ENCODE assay signal across 1 cellular context in genomic region chrX:85139422-85139821, GRCh38.
TF ChIP-seq lines count a peak whose summit lies in the region.

No MANE protein-coding gene starts in this region.

TF ChIP-seq in GM12878, 131 proteins besides CTCF, POLR2A, EP300 and RAD21 (continued from another document):
- no peak for TF ChIP-seq E2F8 (IDR thresholded peaks at IDR 0.05; ENCODE audit: low read depth, partially characterized antibody)
- TF ChIP-seq FOXM1 (IDR thresholded peaks at IDR 0.05; ENCODE audit: low read depth, low read length): no peak
- no peak for TF ChIP-seq BHLHE40 (IDR thresholded peaks at IDR 0.05; ENCODE audit: borderline replicate concordance in 1 of 2, low read depth in 2 of 2, low read length in 1 of 2)
- TF ChIP-seq CHD2 (IDR thresholded peaks at IDR 0.05; ENCODE audit: borderline replicate concordance, low read depth, low read length): no peak
- TF ChIP-seq, protein P1, sequence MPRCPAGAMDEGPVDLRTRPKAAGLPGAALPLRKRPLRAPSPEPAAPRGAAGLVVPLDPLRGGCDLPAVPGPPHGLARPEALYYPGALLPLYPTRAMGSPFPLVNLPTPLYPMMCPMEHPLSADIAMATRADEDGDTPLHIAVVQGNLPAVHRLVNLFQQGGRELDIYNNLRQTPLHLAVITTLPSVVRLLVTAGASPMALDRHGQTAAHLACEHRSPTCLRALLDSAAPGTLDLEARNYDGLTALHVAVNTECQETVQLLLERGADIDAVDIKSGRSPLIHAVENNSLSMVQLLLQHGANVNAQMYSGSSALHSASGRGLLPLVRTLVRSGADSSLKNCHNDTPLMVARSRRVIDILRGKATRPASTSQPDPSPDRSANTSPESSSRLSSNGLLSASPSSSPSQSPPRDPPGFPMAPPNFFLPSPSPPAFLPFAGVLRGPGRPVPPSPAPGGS (IDR thresholded peaks at IDR 0.05; ENCODE audit: borderline replicate concordance, insufficient read depth, low read depth, low read length, poor library complexity, severe bottlenecking): no peak
- no peak for TF ChIP-seq CBX3 (IDR thresholded peaks at IDR 0.05; ENCODE audit: borderline replicate concordance, low read depth)
- no peak for TF ChIP-seq FOS (IDR thresholded peaks at IDR 0.05; ENCODE audit: borderline replicate concordance, extremely low read depth, insufficient read length)
- TF ChIP-seq SMAD5 (IDR thresholded peaks at IDR 0.05; ENCODE audit: low read depth): no peak
- TF ChIP-seq ZZZ3 (IDR thresholded peaks at IDR 0.05; ENCODE audit: control insufficient read depth, insufficient read length, low read depth): no peak
- TF ChIP-seq, protein P2, sequence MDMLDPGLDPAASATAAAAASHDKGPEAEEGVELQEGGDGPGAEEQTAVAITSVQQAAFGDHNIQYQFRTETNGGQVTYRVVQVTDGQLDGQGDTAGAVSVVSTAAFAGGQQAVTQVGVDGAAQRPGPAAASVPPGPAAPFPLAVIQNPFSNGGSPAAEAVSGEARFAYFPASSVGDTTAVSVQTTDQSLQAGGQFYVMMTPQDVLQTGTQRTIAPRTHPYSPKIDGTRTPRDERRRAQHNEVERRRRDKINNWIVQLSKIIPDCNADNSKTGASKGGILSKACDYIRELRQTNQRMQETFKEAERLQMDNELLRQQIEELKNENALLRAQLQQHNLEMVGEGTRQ (IDR thresholded peaks at IDR 0.05; ENCODE audit: borderline replicate concordance, low read depth, low read length): no peak
